Comparison of ENCODE assay signal across 8 cellular contexts in genomic region chr11:65134952-65135632, GRCh38. TPM values are rescaled to one million over a fixed set of nuclear protein-coding genes. Genes with fewer than 3 reads are reported as not detected.
DNase-seq lines count a peak whose midpoint lies in the region; ATAC-seq and TF ChIP-seq lines count a peak whose summit lies in the region.

No MANE protein-coding gene starts in this region.

- H3K9me2 ChIP-seq in SU-DHL-6 (replicated peaks; ENCODE audit: insufficient read depth, low read length) = no peaks in the 10 kb centered on the region

- H4K91ac ChIP-seq in trophoblast cell (ENCODE audit: low read depth, low read length) = peak overlapping the region; percentile 88

- H4K8ac ChIP-seq in trophoblast cell (ENCODE audit: low read depth, low read length) = peak overlapping the region; percentile 88

- TF ChIP-seq CTCF in GM12865 (IDR thresholded peaks at IDR 0.05; ENCODE audit: insufficient read depth, low read depth, low read length, missing control alignments) (no peak), SU-DHL-6 (IDR thresholded peaks at IDR 0.05; ENCODE audit: insufficient read depth, low read length, poor library complexity, severe bottlenecking) (no peak)

- H3K79me2 ChIP-seq in SU-DHL-6 (ENCODE audit: insufficient read depth, low read length) (peaks cover 25% of the 10 kb centered on the region), trophoblast cell (ENCODE audit: control insufficient read depth, insufficient read depth, low read length, poor library complexity) (peaks cover 9% of the 10 kb centered on the region)

- H3K4me1 ChIP-seq in trophoblast cell (ENCODE audit: control insufficient read depth in 1 of 2, insufficient read depth in 2 of 2, low read length in 2 of 2) (peaks cover 7 to 12% of the 10 kb centered on the region in 2 experiments), urinary bladder (ENCODE audit: insufficient read depth) (no peaks in the 10 kb centered on the region)

- peak overlapping the region; percentile 60 for H3K14ac ChIP-seq in trophoblast cell (ENCODE audit: low read length)

- H4K12ac ChIP-seq in trophoblast cell (ENCODE audit: low read depth, low read length) = peak overlapping the region; percentile 66

- no peaks in the 10 kb centered on the region for H3K9me3 ChIP-seq in SU-DHL-6 (ENCODE audit: insufficient read depth, low read length)
- peaks cover 1% of the 10 kb centered on the region for H3K9me3 ChIP-seq in trophoblast cell (ENCODE audit: insufficient read depth, low read depth, low read length)

- H2BK12ac ChIP-seq in trophoblast cell (ENCODE audit: low read length) = no peak overlapping the region

- DNase-seq in GM12865 (ENCODE audit: low read depth) (peak; percentile 97), NCI-H1417 (lab: John Stamatoyannopoulos, UW) (peak; percentile 93 to 99 (median 99)), cardiac septum (ENCODE audit: low spot score) (peak; percentile 93), trophoblast cell (peak; percentile 95)

- peaks cover 31% of the 10 kb centered on the region for H3F3A ChIP-seq in SU-DHL-6 (ENCODE audit: insufficient read depth)

- H3K27ac ChIP-seq in SU-DHL-6 (ENCODE audit: low read depth, low read length) (peak overlapping the region; percentile 100), adipose tissue (ENCODE audit: low read depth, low read length) (peak overlapping the region; percentile 75), trophoblast cell (ENCODE audit: low read depth, low read length) (peak overlapping the region; percentile 92), urinary bladder (ENCODE audit: low read depth) (peak overlapping the region; percentile 94)

- no peak overlapping the region for H2AK5ac ChIP-seq in trophoblast cell (ENCODE audit: low read length)

- peak; percentile 59 for ATAC-seq in HG02763 (IDR thresholded peaks at IDR 0.05; ENCODE audit: unreplicated experiment)

- H2BK5ac ChIP-seq in trophoblast cell (ENCODE audit: low read depth, low read length, poor library complexity) = no peak overlapping the region

- H3K4me2 ChIP-seq in SU-DHL-6 (ENCODE audit: low read depth, low read length, poor library complexity, severe bottlenecking) = peak overlapping the region; percentile 99
- H3K4me2 ChIP-seq in trophoblast cell (ENCODE audit: low read length) = peak overlapping the region; percentile 85

- intact Hi-C loops in cardiac septum (cut with DNase I) = loop anchor here (5.0 kb wide), 1 partner anchor 47 kb away; the partner anchor contains the start of gene CAPN1

- H3K9ac ChIP-seq in SU-DHL-6 (ENCODE audit: low read length) (peak overlapping the region; percentile 97), trophoblast cell (ENCODE audit: low read length) (peak overlapping the region; percentile 97)

- no peak overlapping the region for H3K18ac ChIP-seq in trophoblast cell (ENCODE audit: low read length)

- 1 to 2% (median 2%) methylated on average over 24 of the region's 24 CpGs for WGBS in adipose tissue, 3 donors
- no CpG with 5 or more reads among the region's 24 CpGs for WGBS in trophoblast cell (ENCODE audit: extremely low coverage, insufficient coverage, insufficient read length)
- 2% methylated on average over 24 of the region's 24 CpGs for WGBS in urinary bladder

- H2AFZ ChIP-seq in SU-DHL-6 (ENCODE audit: low read depth, low read length, severe bottlenecking) (peak overlapping the region; percentile 93), trophoblast cell (ENCODE audit: insufficient read depth, low read length, poor library complexity) (peak overlapping the region; percentile 13)

- peaks cover 11% of the 10 kb centered on the region for H3K79me1 ChIP-seq in trophoblast cell (ENCODE audit: low read length)

- H3K36me3 ChIP-seq in SU-DHL-6 (ENCODE audit: low read length) = peaks cover 14% of the 10 kb centered on the region; the same call in 1 of the 2 replicates
- H3K36me3 ChIP-seq in trophoblast cell (ENCODE audit: control insufficient read depth in 1 of 2, insufficient read depth in 2 of 2, low read length in 2 of 2) = peaks cover 27 to 30% of the 10 kb centered on the region in 2 experiments
- peaks cover 4% of the 10 kb centered on the region for H3K36me3 ChIP-seq in urinary bladder (ENCODE audit: insufficient read depth)

- no peak overlapping the region for H3K4ac ChIP-seq in trophoblast cell (ENCODE audit: low read depth, low read length)

- H3K4me3 ChIP-seq in GM12865 (ENCODE audit: low read depth, low read length) = peak overlapping the region; percentile 78
- peak overlapping the region; percentile 96 for H3K4me3 ChIP-seq in SU-DHL-6 (ENCODE audit: insufficient read depth, low read length, poor library complexity, severe bottlenecking)
- H3K4me3 ChIP-seq in trophoblast cell (ENCODE audit: low read depth, low read length) = peak overlapping the region; percentile 90
- H3K4me3 ChIP-seq in urinary bladder (ENCODE audit: low read depth, low read length) = peak overlapping the region; percentile 87

- H3K27me3 ChIP-seq in SU-DHL-6 (ENCODE audit: low read length) = no peaks in the 10 kb centered on the region
- H3K27me3 ChIP-seq in trophoblast cell (ENCODE audit: insufficient read depth, low read length) = no peaks in the 10 kb centered on the region

- no peak overlapping the region for H3K23ac ChIP-seq in trophoblast cell (ENCODE audit: low read length)

- no peaks in the 10 kb centered on the region for H4K20me1 ChIP-seq in SU-DHL-6 (ENCODE audit: low read depth, low read length)

- no peak overlapping the region for H2BK120ac ChIP-seq in trophoblast cell (ENCODE audit: insufficient read depth, low read length, poor library complexity)

RNA-seq across cellular contexts. Expression of gene SYVN1, which starts 0.8 kb away (rescaled TPM):
- polyA plus RNA-seq in adipose tissue (10 to 100 TPM; 17.0 to 43.7 (median 31.3) TPM), urinary bladder (29.3 TPM)
- total RNA-seq in cardiac septum (25.2 TPM), urinary bladder (16.2 TPM)
- polyA plus RNA-seq in trophoblast cell (2013) = 55.0 and 60.0 TPM in 2 replicates

RNA-seq across cellular contexts. Expression of gene MRPL49, which starts 13.0 kb away (rescaled TPM):
- 10 to 100 TPM; 22.3 to 32.5 (median 30.9) TPM for polyA plus RNA-seq in adipose tissue
- 28.5 TPM for total RNA-seq in cardiac septum
- 40.1 and 43.1 TPM in 2 replicates for polyA plus RNA-seq in trophoblast cell (2013)
- total RNA-seq in urinary bladder = 26.8 TPM
- 55.6 TPM for polyA plus RNA-seq in urinary bladder

RNA-seq across cellular contexts. Expression of gene FAU, which starts 13.2 kb away (rescaled TPM):
- 1,000 to 10,000 TPM in 1 of 3 donors, 100 to 1,000 TPM in 2; 732 to 1,153 (median 967) TPM for polyA plus RNA-seq in adipose tissue
- total RNA-seq in cardiac septum = 511 TPM
- polyA plus RNA-seq in trophoblast cell (2013) = 1,352 and 1,391 TPM in 2 replicates
- 177 TPM for total RNA-seq in urinary bladder
- polyA plus RNA-seq in urinary bladder = 1,282 TPM

RNA-seq across cellular contexts. Expression of gene ZNHIT2, which starts 17.6 kb away (rescaled TPM):
- polyA plus RNA-seq in adipose tissue = 10 to 100 TPM in 2 of 3 donors, 1 to 10 TPM in 1; 5.1 to 15.1 (median 12.3) TPM
- 5.5 TPM for total RNA-seq in cardiac septum
- 5.8 and 5.9 TPM in 2 replicates for polyA plus RNA-seq in trophoblast cell (2013)
- total RNA-seq in urinary bladder = 2.6 TPM
- 19.8 TPM for polyA plus RNA-seq in urinary bladder

RNA-seq across cellular contexts. Expression of gene TM7SF2, which starts 23.4 kb away (rescaled TPM):
- polyA plus RNA-seq in adipose tissue (100 to 1,000 TPM in 1 of 3 donors, 10 to 100 TPM in 2; 25.3 to 151 (median 78.4) TPM), urinary bladder (12.1 TPM)
- total RNA-seq in cardiac septum (50.1 TPM), urinary bladder (9.6 TPM)
- polyA plus RNA-seq in trophoblast cell (2013) = 65.1 and 67.5 TPM in 2 replicates

Comparison
In these comparisons a context has a peak if more than half of its experiments do, and no peak if none do; other contexts are left out.
1. Peak in every context shown above with its lines: DNase-seq, ATAC-seq, H3K4me3 ChIP-seq and H3K27ac ChIP-seq.